ENCODE assay signal across 16 cellular contexts in genomic region chr18:58169472-58169871, GRCh38.
DNase-seq lines count a peak whose midpoint lies in the region; ATAC-seq and TF ChIP-seq lines count a peak whose summit lies in the region.
"Had no signal": no experiment of that assay in that cellular context is flagged by ENCODE, and none has a peak within 500 bp of the region (broad histone marks: within the 10 kb centered on the region; RNA-seq: fewer than 3 reads in every experiment).

No MANE protein-coding gene starts in this region.

- peak; percentile 42 for DNase-seq in CD1c-positive myeloid dendritic cell (ENCODE audit: extremely low spot score)
- no peak for DNase-seq in nephron progenitor cell
- no peak for DNase-seq in stimulated activated effector memory CD8-positive, alpha-beta T cell treated with anti-CD3 and anti-CD28 coated beads, Interleukin-12 subunit alpha, Interleukin-12 subunit beta, amount 100 ng/mL, for 72 hours (ENCODE audit: low spot score in 2 of 2)
- no peak for DNase-seq in NCI-H82 treated with DMSO at 0.1 percent for 48 hours (lab: John Stamatoyannopoulos, UW; ENCODE audit: unreplicated experiment)
- DNase-seq in COR-L47 (lab: John Stamatoyannopoulos, UW) = no peak
- DNase-seq: 8988T; AML-193; CD4-positive, CD25-positive, alpha-beta regulatory T cell; DMS79; HCEC 1CT; HFFc6; IMR-90; KBM-7 had no signal

- TF ChIP-seq CTCF in brain (conservative IDR thresholded peaks at IDR 0.05) = no peak
- TF ChIP-seq CTCF in nephron progenitor cell (IDR thresholded peaks at IDR 0.05) = no peak

- H3K27me3 Mint-ChIP-seq in brain (no peaks in the 10 kb centered on the region), nephron progenitor cell (ENCODE audit: low read depth, poor library complexity) (no peaks in the 10 kb centered on the region)
- H3K27me3 Mint-ChIP-seq: CD4-positive, CD25-positive, alpha-beta regulatory T cell had no signal

- H3K4me3 Mint-ChIP-seq in brain (no peak overlapping the region), nephron progenitor cell (no peak overlapping the region)
- H3K4me3 Mint-ChIP-seq in stimulated activated effector memory CD8-positive, alpha-beta T cell treated with anti-CD3 and anti-CD28 coated beads, Interleukin-12 subunit alpha, Interleukin-12 subunit beta, amount 100 ng/mL, for 72 hours = no peak overlapping the region
- H3K4me3 Mint-ChIP-seq: CD4-positive, CD25-positive, alpha-beta regulatory T cell; HFFc6 had no signal

- H3K36me3 Mint-ChIP-seq in brain (peaks cover 52% of the 10 kb centered on the region), nephron progenitor cell (ENCODE audit: low read depth) (peaks cover 38% of the 10 kb centered on the region)
- no peaks in the 10 kb centered on the region for H3K36me3 Mint-ChIP-seq in stimulated activated effector memory CD8-positive, alpha-beta T cell treated with anti-CD3 and anti-CD28 coated beads, Interleukin-12 subunit alpha, Interleukin-12 subunit beta, amount 100 ng/mL, for 72 hours
- H3K36me3 Mint-ChIP-seq: CD4-positive, CD25-positive, alpha-beta regulatory T cell had no signal

- H3K9me3 Mint-ChIP-seq in brain (no peaks in the 10 kb centered on the region), nephron progenitor cell (no peaks in the 10 kb centered on the region)
- no peaks in the 10 kb centered on the region for H3K9me3 Mint-ChIP-seq in stimulated activated effector memory CD8-positive, alpha-beta T cell treated with anti-CD3 and anti-CD28 coated beads, Interleukin-12 subunit alpha, Interleukin-12 subunit beta, amount 100 ng/mL, for 72 hours
- H3K9me3 Mint-ChIP-seq: HFFc6 had no signal

- ATAC-seq in stimulated activated effector memory CD8-positive, alpha-beta T cell treated with anti-CD3 and anti-CD28 coated beads, Interleukin-12 subunit alpha, Interleukin-12 subunit beta, amount 100 ng/mL, for 72 hours = no peak
- ATAC-seq in HG02885 (IDR thresholded peaks at IDR 0.05; ENCODE audit: poor library complexity, unreplicated experiment) = no peak
- ATAC-seq: GM12878 had no signal

- H3K4me1 Mint-ChIP-seq in brain (peaks cover 33% of the 10 kb centered on the region), nephron progenitor cell (peaks cover 9% of the 10 kb centered on the region)
- H3K4me1 Mint-ChIP-seq in stimulated activated effector memory CD8-positive, alpha-beta T cell treated with anti-CD3 and anti-CD28 coated beads, Interleukin-12 subunit alpha, Interleukin-12 subunit beta, amount 100 ng/mL, for 72 hours = no peaks in the 10 kb centered on the region
- H3K4me1 Mint-ChIP-seq: CD4-positive, CD25-positive, alpha-beta regulatory T cell had no signal

- H3K27ac Mint-ChIP-seq in brain (peak overlapping the region in 3 of 5 experiments; percentile 85 to 93 (median 88)), nephron progenitor cell (peak overlapping the region; percentile 85)
- peak overlapping the region; percentile 21 for H3K27ac Mint-ChIP-seq in stimulated activated effector memory CD8-positive, alpha-beta T cell treated with anti-CD3 and anti-CD28 coated beads, Interleukin-12 subunit alpha, Interleukin-12 subunit beta, amount 100 ng/mL, for 72 hours
- H3K27ac Mint-ChIP-seq: HFFc6 had no signal

Comparison
In these comparisons a context has a peak if more than half of its experiments do, and no peak if none do; other contexts are left out.
1. H3K27ac Mint-ChIP-seq: peak in every context shown above with its lines; median percentile 88 in brain; 85 in nephron progenitor cell; 21 in stimulated activated effector memory CD8-positive, alpha-beta T cell treated with anti-CD3 and anti-CD28 coated beads, Interleukin-12 subunit alpha, Interleukin-12 subunit beta, amount 100 ng/mL, for 72 hours.